Comparison of ENCODE assay signal across 8 cellular contexts in genomic region chr5:78483809-78484521, GRCh38.
DNase-seq lines count a peak whose midpoint lies in the region; ATAC-seq and TF ChIP-seq lines count a peak whose summit lies in the region.

No MANE protein-coding gene starts in this region.

- peaks cover 0 to 8% (median 0%) of the 10 kb centered on the region in 11 experiments; a peak in 2 of 22 replicates for H4K20me1 ChIP-seq in BLaER1 treated with 17β-estradiol and CSF1 and Interleukin-3, amounts not matched to agents 10 nM and 100 nM

- peak overlapping the region; percentile 51 to 84 (median 78) for H3K9ac ChIP-seq in BLaER1 treated with 17β-estradiol and CSF1 and Interleukin-3, amounts not matched to agents 10 nM and 100 nM

- H3K36me3 ChIP-seq in BLaER1 treated with 17β-estradiol and CSF1 and Interleukin-3, amounts not matched to agents 10 nM and 100 nM = peaks cover 0 to 63% (median 22%) of the 10 kb centered on the region in 11 experiments; a peak in 12 of 22 replicates

- H3K27me3 Mint-ChIP-seq in dendritic cell treated with granulocyte-macrophage colony-stimulating factor and Interleukin-4, amounts not matched to agents 40 ng/mL and 50 ng/mL, for 4 days = no peaks in the 10 kb centered on the region
- no peaks in the 10 kb centered on the region for H3K27me3 Mint-ChIP-seq in progenitor cell of endocrine pancreas

- peak overlapping the region in 1 of 10 experiments; percentile 14; a peak in 4 of 20 replicates for H3K4me3 ChIP-seq in BLaER1 treated with 17β-estradiol and CSF1 and Interleukin-3, amounts not matched to agents 10 nM and 100 nM
- H3K4me3 ChIP-seq in skeletal muscle cell (ENCODE audit: low read depth, low read length) = no peak overlapping the region

- H3K4me1 ChIP-seq in BLaER1 treated with 17β-estradiol and CSF1 and Interleukin-3, amounts not matched to agents 10 nM and 100 nM = peaks cover 48 to 80% (median 71%) of the 10 kb centered on the region in 10 experiments

- peaks cover 0 to 10% (median 0%) of the 10 kb centered on the region in 11 experiments; a peak in 1 of 22 replicates for H3K9me3 ChIP-seq in BLaER1 treated with 17β-estradiol and CSF1 and Interleukin-3, amounts not matched to agents 10 nM and 100 nM (replicated peaks in 1 of 11)

- intact Hi-C loops in dendritic cell treated with granulocyte-macrophage colony-stimulating factor and Interleukin-4, amounts not matched to agents 40 ng/mL and 50 ng/mL, for 4 days (cut with micrococcal nuclease) = no loop called here

- peak overlapping the region; percentile 67 to 93 (median 80) for H3K4me2 ChIP-seq in BLaER1 treated with 17β-estradiol and CSF1 and Interleukin-3, amounts not matched to agents 10 nM and 100 nM

- H3K4me3 Mint-ChIP-seq in dendritic cell treated with granulocyte-macrophage colony-stimulating factor and Interleukin-4, amounts not matched to agents 40 ng/mL and 50 ng/mL, for 4 days = no peak overlapping the region
- H3K4me3 Mint-ChIP-seq in progenitor cell of endocrine pancreas (ENCODE audit: low read depth) = no peak overlapping the region

- DNase-seq in Kasumi-1 (lab: John Stamatoyannopoulos, UW) (peak; percentile 99), skeletal muscle cell (ENCODE audit: low read depth) (peak; percentile 61), progenitor cell of endocrine pancreas (ENCODE audit: low spot score, unreplicated experiment) (no peak), hepatic stellate cell (ENCODE audit: low spot score) (no peak), iPS-NIHi11 (ENCODE audit: low spot score) (no peak)

- peak; percentile 82 for ATAC-seq in GM21526 (IDR thresholded peaks at IDR 0.05; ENCODE audit: low FRiP score, unreplicated experiment)

- no peaks in the 10 kb centered on the region for H3K27me3 ChIP-seq in BLaER1 treated with 17β-estradiol and CSF1 and Interleukin-3, amounts not matched to agents 10 nM and 100 nM

- peak overlapping the region; percentile 75 for H3K27ac Mint-ChIP-seq in dendritic cell treated with granulocyte-macrophage colony-stimulating factor and Interleukin-4, amounts not matched to agents 40 ng/mL and 50 ng/mL, for 4 days
- H3K27ac Mint-ChIP-seq in progenitor cell of endocrine pancreas = no peak overlapping the region

- H3K36me3 Mint-ChIP-seq in dendritic cell treated with granulocyte-macrophage colony-stimulating factor and Interleukin-4, amounts not matched to agents 40 ng/mL and 50 ng/mL, for 4 days (ENCODE audit: low read depth) = peaks cover 47% of the 10 kb centered on the region
- H3K36me3 Mint-ChIP-seq in progenitor cell of endocrine pancreas (ENCODE audit: insufficient read depth) = peaks cover 11% of the 10 kb centered on the region

- H3K9me3 Mint-ChIP-seq in dendritic cell treated with granulocyte-macrophage colony-stimulating factor and Interleukin-4, amounts not matched to agents 40 ng/mL and 50 ng/mL, for 4 days = no peaks in the 10 kb centered on the region
- no peaks in the 10 kb centered on the region for H3K9me3 Mint-ChIP-seq in progenitor cell of endocrine pancreas (ENCODE audit: low read depth)

- TF ChIP-seq CTCF in progenitor cell of endocrine pancreas (IDR thresholded peaks at IDR 0.05; ENCODE audit: unreplicated experiment) = no peak

- H3K4me1 Mint-ChIP-seq in dendritic cell treated with granulocyte-macrophage colony-stimulating factor and Interleukin-4, amounts not matched to agents 40 ng/mL and 50 ng/mL, for 4 days (ENCODE audit: low read depth) = peaks cover 38% of the 10 kb centered on the region
- no peaks in the 10 kb centered on the region for H3K4me1 Mint-ChIP-seq in progenitor cell of endocrine pancreas (ENCODE audit: low read depth)

- H3K27ac ChIP-seq in BLaER1 treated with 17β-estradiol and CSF1 and Interleukin-3, amounts not matched to agents 10 nM and 100 nM = peak overlapping the region; percentile 54 to 97 (median 94)

Comparison
In these comparisons a context has a peak if more than half of its experiments do, and no peak if none do; other contexts are left out.
1. DNase-seq: peak in Kasumi-1 (2 of 2) and skeletal muscle cell (single experiment); none in progenitor cell of endocrine pancreas (single experiment), hepatic stellate cell (single experiment) and iPS-NIHi11 (single experiment).